In the genomic region with DNA sequence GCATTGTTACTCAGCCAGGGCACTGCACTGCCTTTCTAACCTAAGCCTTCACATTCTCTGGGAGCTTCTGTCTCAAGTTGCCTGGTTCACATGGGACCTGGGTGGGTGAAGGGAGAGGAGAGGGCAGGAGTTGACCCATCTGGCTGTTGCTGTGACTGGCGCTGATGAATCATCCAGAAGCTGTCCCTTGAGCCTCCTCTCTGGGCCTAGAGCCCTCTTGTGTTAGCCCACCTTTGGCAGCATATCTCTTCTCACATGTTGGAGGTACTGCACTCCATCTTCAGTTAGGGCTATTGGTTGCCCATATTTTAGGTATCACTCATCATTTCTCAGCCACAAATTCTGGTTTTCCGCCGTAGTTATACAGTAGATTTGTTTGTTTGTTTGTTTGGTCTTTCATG, we compare ENCODE assay signal across 14 cellular contexts. TPM values are rescaled to one million over a fixed set of nuclear protein-coding genes. Genes with fewer than 3 reads are reported as not detected.
DNase-seq lines count a peak whose midpoint lies in the region; ATAC-seq and TF ChIP-seq lines count a peak whose summit lies in the region.
"Had no signal": no experiment of that assay in that cellular context is flagged by ENCODE, and none has a peak within 500 bp of the region (broad histone marks: within the 10 kb centered on the region; RNA-seq: fewer than 3 reads in every experiment).

No MANE protein-coding gene starts in this region.

- no peak for TF ChIP-seq CTCF in activated CD8-positive, alpha-beta T cell treated with anti-CD3 and anti-CD28 coated beads for 36 hours (IDR thresholded peaks at IDR 0.05)
- TF ChIP-seq CTCF in fibroblast of mammary gland (conservative IDR thresholded peaks at IDR 0.05; ENCODE audit: control insufficient read depth, insufficient read depth, low read depth, low read length) = no peak

- H3K9me3 Mint-ChIP-seq in activated naive CD4-positive, alpha-beta T cell treated with anti-CD3 and anti-CD28 coated beads, Interleukin-2, amount 50 U/mL, for 24 hours = no peaks in the 10 kb centered on the region
- peaks cover 9% of the 10 kb centered on the region for H3K9me3 Mint-ChIP-seq in activated CD8-positive, alpha-beta T cell treated with anti-CD3 and anti-CD28 coated beads for 36 hours

- POLR2A ChIA-PET in activated CD8-positive, alpha-beta T cell treated with anti-CD3 and anti-CD28 coated beads for 36 hours (lab: Charles Lee) = interaction anchor here (0.8 to 1.3 kb wide), 2 partner anchors 13 to 20 kb away, joined by 3 to 4 read pairs; a partner anchor contains a TSS

- peaks cover 68% of the 10 kb centered on the region for H3K4me1 Mint-ChIP-seq in activated naive CD4-positive, alpha-beta T cell treated with anti-CD3 and anti-CD28 coated beads, Interleukin-2, amount 50 U/mL, for 24 hours
- peaks cover 66% of the 10 kb centered on the region for H3K4me1 Mint-ChIP-seq in activated CD8-positive, alpha-beta T cell treated with anti-CD3 and anti-CD28 coated beads for 36 hours (ENCODE audit: low read depth)

- no peaks in the 10 kb centered on the region for H3K27me3 Mint-ChIP-seq in activated naive CD4-positive, alpha-beta T cell treated with anti-CD3 and anti-CD28 coated beads, Interleukin-2, amount 50 U/mL, for 24 hours
- H3K27me3 Mint-ChIP-seq in activated CD8-positive, alpha-beta T cell treated with anti-CD3 and anti-CD28 coated beads for 36 hours = no peaks in the 10 kb centered on the region
- H3K27me3 Mint-ChIP-seq: activated naive CD4-positive, alpha-beta T cell treated with anti-CD3 and anti-CD28 coated beads, Interleukin-2, amount 10 ng/mL, durations not matched to agents 7 days and 5 days had no signal

- H3K36me3 Mint-ChIP-seq in activated naive CD4-positive, alpha-beta T cell treated with anti-CD3 and anti-CD28 coated beads, Interleukin-2, amount 50 U/mL, for 24 hours = peaks cover 16% of the 10 kb centered on the region
- peaks cover 34% of the 10 kb centered on the region for H3K36me3 Mint-ChIP-seq in activated CD8-positive, alpha-beta T cell treated with anti-CD3 and anti-CD28 coated beads for 36 hours (ENCODE audit: low read depth)

- no peak overlapping the region for H3K4me3 ChIP-seq in fibroblast of mammary gland (ENCODE audit: control insufficient read depth, low read depth, low read length)
- H3K4me3 ChIP-seq: ovary, vagina had no signal

- intact Hi-C loops in activated CD8-positive, alpha-beta T cell treated with anti-CD3 and anti-CD28 coated beads for 36 hours (cut with micrococcal nuclease) = no loop called here

- H3K4me3 Mint-ChIP-seq in activated naive CD4-positive, alpha-beta T cell treated with anti-CD3 and anti-CD28 coated beads, Interleukin-2, amount 50 U/mL, for 24 hours = peak overlapping the region; percentile 15
- no peak overlapping the region for H3K4me3 Mint-ChIP-seq in activated CD8-positive, alpha-beta T cell treated with anti-CD3 and anti-CD28 coated beads for 36 hours
- H3K4me3 Mint-ChIP-seq: activated naive CD4-positive, alpha-beta T cell treated with anti-CD3 and anti-CD28 coated beads, Interleukin-2, amount 10 ng/mL, durations not matched to agents 7 days and 5 days had no signal

- ATAC-seq in activated CD8-positive, alpha-beta T cell treated with anti-CD3 and anti-CD28 coated beads for 36 hours = peak; percentile 70
- ATAC-seq in HG02870 (IDR thresholded peaks at IDR 0.05; ENCODE audit: unreplicated experiment) = no peak

- DNase-seq in activated naive CD4-positive, alpha-beta T cell (lab: John Stamatoyannopoulos, UW) = no peak
- DNase-seq in activated CD8-positive, alpha-beta T cell treated with anti-CD3 and anti-CD28 coated beads for 36 hours = peak; percentile 13
- DNase-seq in fibroblast of mammary gland (ENCODE audit: low read depth) (peak; percentile 69), amygdala (lab: John Stamatoyannopoulos, UW) (no peak), DMS79 treated with DMSO at 0.1 percent for 48 hours (lab: John Stamatoyannopoulos, UW) (no peak), SW 1271 (lab: John Stamatoyannopoulos, UW) (no peak)
- DNase-seq: activated CD4-positive, alpha-beta T cell treated with anti-CD3 and anti-CD28 coated beads for 1 hour; activated naive CD4-positive, alpha-beta T cell treated with anti-CD3 and anti-CD28 coated beads, Interleukin-2, amount 10 ng/mL, durations not matched to agents 7 days and 5 days; head of caudate nucleus; NCI-H1105 treated with DMSO at 0.1 percent for 48 hours; ovary had no signal

- no peak overlapping the region for H3K27ac Mint-ChIP-seq in activated naive CD4-positive, alpha-beta T cell treated with anti-CD3 and anti-CD28 coated beads, Interleukin-2, amount 50 U/mL, for 24 hours
- H3K27ac Mint-ChIP-seq in activated CD8-positive, alpha-beta T cell treated with anti-CD3 and anti-CD28 coated beads for 36 hours = peak overlapping the region; percentile 69
- H3K27ac Mint-ChIP-seq: activated naive CD4-positive, alpha-beta T cell treated with anti-CD3 and anti-CD28 coated beads, Interleukin-2, amount 10 ng/mL, durations not matched to agents 7 days and 5 days had no signal

- CTCF ChIA-PET in activated CD8-positive, alpha-beta T cell treated with anti-CD3 and anti-CD28 coated beads for 36 hours (lab: Charles Lee) = interaction anchor here (0.7 to 1.7 kb wide), 4 partner anchors 10 to 88 kb away, joined by 3 to 7 read pairs (median 4); no protein-coding TSS in a partner anchor

RNA-seq across cellular contexts. Expression of a gene that starts 19.8 kb away (rescaled TPM):
- 10 to 100 TPM; 71.3 to 72.6 TPM for total RNA-seq in activated CD8-positive, alpha-beta T cell treated with anti-CD3 and anti-CD28 coated beads for 36 hours

Comparison
In these comparisons a context has a peak if more than half of its experiments do, and no peak if none do; other contexts are left out.
1. DNase-seq: peak in activated CD8-positive, alpha-beta T cell treated with anti-CD3 and anti-CD28 coated beads for 36 hours (single experiment) and fibroblast of mammary gland (single experiment); none in activated naive CD4-positive, alpha-beta T cell (0 of 4), amygdala (0 of 56), DMS79 treated with DMSO at 0.1 percent for 48 hours (single experiment) and SW 1271 (0 of 2).